ENCODE assay signal across 1 cellular context in the genomic region with DNA sequence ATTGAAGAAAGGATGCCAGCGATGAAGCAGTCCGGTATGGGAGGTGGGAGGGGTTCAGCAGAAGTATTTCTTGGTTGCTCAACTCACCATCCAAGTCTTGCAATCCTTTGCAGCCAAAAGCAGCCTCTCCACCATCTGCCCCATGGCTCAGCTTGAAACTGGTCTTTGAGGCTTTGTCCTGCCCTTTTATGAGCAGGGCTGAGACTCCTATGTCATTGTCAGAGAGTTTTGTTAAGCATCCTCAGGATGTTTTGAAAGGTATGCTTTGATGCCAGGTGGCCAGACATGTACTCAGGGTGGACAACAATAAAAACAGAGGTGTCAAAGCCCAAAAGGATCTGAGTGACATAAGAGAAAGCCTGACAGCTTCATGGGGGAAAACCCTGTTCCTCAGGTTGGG.
TF ChIP-seq lines count a peak whose summit lies in the region.

No MANE protein-coding gene starts in this region.

TF ChIP-seq in GM23338, 12 proteins besides CTCF, POLR2A, EP300 and RAD21 (continued from another document):
- TF ChIP-seq, protein P1, sequence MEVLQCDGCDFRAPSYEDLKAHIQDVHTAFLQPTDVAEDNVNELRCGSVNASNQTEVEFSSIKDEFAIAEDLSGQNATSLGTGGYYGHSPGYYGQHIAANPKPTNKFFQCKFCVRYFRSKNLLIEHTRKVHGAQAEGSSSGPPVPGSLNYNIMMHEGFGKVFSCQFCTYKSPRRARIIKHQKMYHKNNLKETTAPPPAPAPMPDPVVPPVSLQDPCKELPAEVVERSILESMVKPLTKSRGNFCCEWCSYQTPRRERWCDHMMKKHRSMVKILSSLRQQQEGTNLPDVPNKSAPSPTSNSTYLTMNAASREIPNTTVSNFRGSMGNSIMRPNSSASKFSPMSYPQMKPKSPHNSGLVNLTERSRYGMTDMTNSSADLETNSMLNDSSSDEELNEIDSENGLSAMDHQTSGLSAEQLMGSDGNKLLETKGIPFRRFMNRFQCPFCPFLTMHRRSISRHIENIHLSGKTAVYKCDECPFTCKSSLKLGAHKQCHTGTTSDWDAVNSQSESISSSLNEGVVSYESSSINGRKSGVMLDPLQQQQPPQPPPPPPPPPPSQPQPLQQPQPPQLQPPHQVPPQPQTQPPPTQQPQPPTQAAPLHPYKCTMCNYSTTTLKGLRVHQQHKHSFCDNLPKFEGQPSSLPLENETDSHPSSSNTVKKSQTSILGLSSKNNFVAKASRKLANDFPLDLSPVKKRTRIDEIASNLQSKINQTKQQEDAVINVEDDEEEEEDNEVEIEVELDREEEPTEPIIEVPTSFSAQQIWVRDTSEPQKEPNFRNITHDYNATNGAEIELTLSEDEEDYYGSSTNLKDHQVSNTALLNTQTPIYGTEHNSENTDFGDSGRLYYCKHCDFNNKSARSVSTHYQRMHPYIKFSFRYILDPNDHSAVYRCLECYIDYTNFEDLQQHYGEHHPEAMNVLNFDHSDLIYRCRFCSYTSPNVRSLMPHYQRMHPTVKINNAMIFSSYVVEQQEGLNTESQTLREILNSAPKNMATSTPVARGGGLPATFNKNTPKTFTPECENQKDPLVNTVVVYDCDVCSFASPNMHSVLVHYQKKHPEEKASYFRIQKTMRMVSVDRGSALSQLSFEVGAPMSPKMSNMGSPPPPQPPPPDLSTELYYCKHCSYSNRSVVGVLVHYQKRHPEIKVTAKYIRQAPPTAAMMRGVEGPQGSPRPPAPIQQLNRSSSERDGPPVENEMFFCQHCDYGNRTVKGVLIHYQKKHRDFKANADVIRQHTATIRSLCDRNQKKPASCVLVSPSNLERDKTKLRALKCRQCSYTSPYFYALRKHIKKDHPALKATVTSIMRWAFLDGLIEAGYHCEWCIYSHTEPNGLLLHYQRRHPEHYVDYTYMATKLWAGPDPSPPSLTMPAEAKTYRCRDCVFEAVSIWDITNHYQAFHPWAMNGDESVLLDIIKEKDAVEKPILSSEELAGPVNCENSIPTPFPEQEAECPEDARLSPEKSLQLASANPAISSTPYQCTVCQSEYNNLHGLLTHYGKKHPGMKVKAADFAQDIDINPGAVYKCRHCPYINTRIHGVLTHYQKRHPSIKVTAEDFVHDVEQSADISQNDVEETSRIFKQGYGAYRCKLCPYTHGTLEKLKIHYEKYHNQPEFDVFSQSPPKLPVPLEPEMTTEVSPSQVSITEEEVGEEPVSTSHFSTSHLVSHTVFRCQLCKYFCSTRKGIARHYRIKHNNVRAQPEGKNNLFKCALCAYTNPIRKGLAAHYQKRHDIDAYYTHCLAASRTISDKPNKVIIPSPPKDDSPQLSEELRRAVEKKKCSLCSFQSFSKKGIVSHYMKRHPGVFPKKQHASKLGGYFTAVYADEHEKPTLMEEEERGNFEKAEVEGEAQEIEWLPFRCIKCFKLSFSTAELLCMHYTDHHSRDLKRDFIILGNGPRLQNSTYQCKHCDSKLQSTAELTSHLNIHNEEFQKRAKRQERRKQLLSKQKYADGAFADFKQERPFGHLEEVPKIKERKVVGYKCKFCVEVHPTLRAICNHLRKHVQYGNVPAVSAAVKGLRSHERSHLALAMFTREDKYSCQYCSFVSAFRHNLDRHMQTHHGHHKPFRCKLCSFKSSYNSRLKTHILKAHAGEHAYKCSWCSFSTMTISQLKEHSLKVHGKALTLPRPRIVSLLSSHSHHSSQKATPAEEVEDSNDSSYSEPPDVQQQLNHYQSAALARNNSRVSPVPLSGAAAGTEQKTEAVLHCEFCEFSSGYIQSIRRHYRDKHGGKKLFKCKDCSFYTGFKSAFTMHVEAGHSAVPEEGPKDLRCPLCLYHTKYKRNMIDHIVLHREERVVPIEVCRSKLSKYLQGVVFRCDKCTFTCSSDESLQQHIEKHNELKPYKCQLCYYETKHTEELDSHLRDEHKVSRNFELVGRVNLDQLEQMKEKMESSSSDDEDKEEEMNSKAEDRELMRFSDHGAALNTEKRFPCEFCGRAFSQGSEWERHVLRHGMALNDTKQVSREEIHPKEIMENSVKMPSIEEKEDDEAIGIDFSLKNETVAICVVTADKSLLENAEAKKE (CRISPR knock-in tag; IDR thresholded peaks at IDR 0.05) = no peak
- no peak for TF ChIP-seq NANOG (IDR thresholded peaks at IDR 0.05; ENCODE audit: borderline replicate concordance)
- TF ChIP-seq STAT1 (IDR thresholded peaks at IDR 0.05; ENCODE audit: unreplicated experiment) = no peak
- TF ChIP-seq, protein P2, sequence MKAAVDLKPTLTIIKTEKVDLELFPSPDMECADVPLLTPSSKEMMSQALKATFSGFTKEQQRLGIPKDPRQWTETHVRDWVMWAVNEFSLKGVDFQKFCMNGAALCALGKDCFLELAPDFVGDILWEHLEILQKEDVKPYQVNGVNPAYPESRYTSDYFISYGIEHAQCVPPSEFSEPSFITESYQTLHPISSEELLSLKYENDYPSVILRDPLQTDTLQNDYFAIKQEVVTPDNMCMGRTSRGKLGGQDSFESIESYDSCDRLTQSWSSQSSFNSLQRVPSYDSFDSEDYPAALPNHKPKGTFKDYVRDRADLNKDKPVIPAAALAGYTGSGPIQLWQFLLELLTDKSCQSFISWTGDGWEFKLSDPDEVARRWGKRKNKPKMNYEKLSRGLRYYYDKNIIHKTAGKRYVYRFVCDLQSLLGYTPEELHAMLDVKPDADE (IDR thresholded peaks at IDR 0.05) = no peak
TF ChIP-seq in GM23338: peak in this region for 0.
